Comparison of ENCODE assay signal across 8 cellular contexts in the genomic region with DNA sequence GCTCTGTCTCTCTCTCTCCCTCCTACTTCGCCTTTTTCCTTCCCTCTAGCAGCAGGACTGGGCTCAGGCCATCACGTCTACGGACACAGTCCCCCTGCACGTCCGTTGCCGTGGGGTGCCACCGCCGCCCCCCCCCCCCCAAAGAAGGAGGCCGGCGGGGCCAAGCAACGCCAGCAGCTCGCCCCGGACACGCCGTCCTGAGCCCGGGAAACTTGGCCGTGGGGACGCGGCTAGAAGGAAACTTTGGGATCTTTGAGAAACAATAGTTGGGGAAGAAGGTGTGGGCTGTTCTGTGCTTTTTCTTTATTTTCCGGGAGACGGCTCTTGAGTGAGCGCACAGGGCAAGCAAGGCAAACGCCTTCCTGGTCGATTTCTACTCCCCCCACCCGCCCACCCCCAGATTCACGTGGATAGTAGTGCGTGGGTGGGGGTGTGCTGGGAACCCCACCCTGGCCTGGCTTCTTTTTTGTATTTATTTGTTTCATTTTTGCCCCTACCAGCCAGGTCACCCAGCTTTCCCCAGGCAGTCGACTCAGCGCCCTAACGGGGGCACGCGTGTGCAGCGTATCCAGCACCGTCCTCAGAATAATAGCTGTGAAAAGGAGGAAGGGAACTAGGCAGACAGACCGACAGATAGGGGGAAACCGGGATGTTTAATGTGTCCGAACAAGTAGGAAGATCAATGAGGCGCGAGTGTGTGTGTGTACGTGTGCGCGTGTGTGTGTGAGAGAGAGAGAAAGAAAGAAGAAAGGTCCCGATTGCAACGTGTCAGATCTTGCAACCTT. TPM values are rescaled to one million over a fixed set of nuclear protein-coding genes. Genes with fewer than 3 reads are reported as not detected.
DNase-seq lines count a peak whose midpoint lies in the region; ATAC-seq and TF ChIP-seq lines count a peak whose summit lies in the region.

No MANE protein-coding gene starts in this region.

- DNase-seq in AG10803 (ENCODE audit: low read depth) (peak; percentile 38), GM19238 (ENCODE audit: insufficient read length, low spot score) (peak; percentile 39), SK-N-DZ (ENCODE audit: low spot score) (peak; percentile 29), cardiac fibroblast (ENCODE audit: low read depth in 2 of 2) (peak; percentile 39 to 48), kidney tubule cell (ENCODE audit: low spot score) (peak; percentile 48), NCI-H1930 (lab: John Stamatoyannopoulos, UW) (no peak)
- DNase-seq in stimulated activated CD8-positive, alpha-beta memory T cell treated with anti-CD3 and anti-CD28 coated beads, Interleukin-4, amount 100 ng/mL, for 48 hours = peak; percentile 54

- TF ChIP-seq CTCF in AG10803 (conservative IDR thresholded peaks at IDR 0.05; ENCODE audit: low read length) (peak; percentile 22), cardiac fibroblast (IDR thresholded peaks at IDR 0.05; ENCODE audit: low read depth, low read length) (peak; percentile 2)

- H3K4me3 ChIP-seq in AG10803 (ENCODE audit: low read length) (peak overlapping the region; percentile 88), cardiac fibroblast (replicated peaks in 1 of 2; ENCODE audit: low read depth in 2 of 2, low read length in 2 of 2) (peak overlapping the region; percentile 77 to 81)

- no peak for ATAC-seq in GM18517 (IDR thresholded peaks at IDR 0.05; ENCODE audit: unreplicated experiment)

RNA-seq across cellular contexts. Expression of gene MXI1, which starts 1.4 kb away (rescaled TPM):
- polyA plus RNA-seq in SK-N-DZ (2014; cell fraction: cytosol; rRNA removed) = 29.5 and 30.7 TPM in 2 replicates
- polyA plus RNA-seq in SK-N-DZ (2014; cell fraction: nucleus; rRNA removed) = 18.9 and 23.2 TPM in 2 replicates

Comparison
In these comparisons a context has a peak if more than half of its experiments do, and no peak if none do; other contexts are left out.
1. DNase-seq: peak in AG10803 (single experiment), GM19238 (single experiment), SK-N-DZ (single experiment), cardiac fibroblast (2 of 2), kidney tubule cell (single experiment) and stimulated activated CD8-positive, alpha-beta memory T cell treated with anti-CD3 and anti-CD28 coated beads, Interleukin-4, amount 100 ng/mL, for 48 hours (single experiment); none in NCI-H1930 (0 of 2).